9 cellular contexts compared by ENCODE assay signal in the genomic region with DNA sequence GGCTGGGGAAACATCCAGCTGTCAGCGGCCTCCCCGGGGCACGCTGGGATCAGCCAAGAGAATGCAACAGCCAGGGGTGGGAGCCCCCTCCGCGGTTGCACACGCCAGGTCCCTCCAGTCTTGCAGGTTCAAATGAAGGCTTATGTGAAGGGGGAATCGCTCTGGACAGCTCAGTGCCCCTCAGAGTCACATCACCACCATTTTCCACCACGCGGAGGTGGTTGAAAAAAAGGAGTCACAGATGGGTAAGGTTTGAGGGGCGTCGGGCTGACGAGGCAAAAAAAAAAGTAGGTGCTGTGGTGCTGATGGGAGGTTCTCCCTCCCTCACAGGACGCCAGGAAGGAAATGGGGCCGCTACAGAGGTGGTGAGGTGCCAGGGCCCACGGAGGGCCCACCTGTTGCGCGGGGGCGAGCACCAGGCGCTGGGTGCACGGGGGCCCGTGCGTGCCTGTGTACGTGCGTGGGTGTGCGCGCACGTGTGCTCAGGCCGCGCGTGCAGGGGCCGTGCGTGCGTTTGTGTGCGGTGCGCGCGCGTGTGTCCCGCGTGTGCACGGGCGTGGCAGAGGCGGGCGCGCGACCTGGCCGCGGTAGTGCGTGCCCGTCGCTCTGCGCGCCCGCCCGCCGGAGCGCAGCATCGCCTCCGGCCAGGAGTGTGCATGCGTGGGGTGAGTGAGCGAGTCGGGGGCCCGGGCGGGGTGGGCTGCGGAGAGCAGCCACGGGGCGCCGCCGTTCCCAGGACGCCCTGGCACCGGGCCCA. TPM values are rescaled to one million over a fixed set of nuclear protein-coding genes. Genes with fewer than 3 reads are reported as not detected.
DNase-seq lines count a peak whose midpoint lies in the region; ATAC-seq and TF ChIP-seq lines count a peak whose summit lies in the region.
"Had no signal": no experiment of that assay in that cellular context is flagged by ENCODE, and none has a peak within 500 bp of the region (broad histone marks: within the 10 kb centered on the region; RNA-seq: fewer than 3 reads in every experiment).

No MANE protein-coding gene starts in this region.

- no peaks in the 10 kb centered on the region for H3K9me3 Mint-ChIP-seq in CD8-positive, alpha-beta T cell
- no peaks in the 10 kb centered on the region for H3K9me3 Mint-ChIP-seq in T-cell

- H3K9ac ChIP-seq in colonic mucosa (ENCODE audit: low read depth in 2 of 2, low read length in 2 of 2) (peak overlapping the region; percentile 44 to 63), neural cell (ENCODE audit: low read length) (peak overlapping the region; percentile 48)

- peaks cover 2% of the 10 kb centered on the region for H3K36me3 Mint-ChIP-seq in CD8-positive, alpha-beta T cell
- no peaks in the 10 kb centered on the region for H3K36me3 Mint-ChIP-seq in T-cell

- peaks cover 2% of the 10 kb centered on the region for H3K27me3 Mint-ChIP-seq in CD8-positive, alpha-beta T cell (ENCODE audit: low read depth)
- peaks cover 8 to 25% of the 10 kb centered on the region in 2 donors for H3K27me3 Mint-ChIP-seq in T-cell

- no peaks in the 10 kb centered on the region for H3K36me3 ChIP-seq in CD8-positive, alpha-beta T cell (ENCODE audit: insufficient read depth, low read length)
- H3K36me3 ChIP-seq in colonic mucosa, result no peaks in the 10 kb centered on the region
- H3K36me3 ChIP-seq in neural cell (ENCODE audit: insufficient read depth, low read length), result no peaks in the 10 kb centered on the region

- peak overlapping the region; percentile 93 for H3K4me3 Mint-ChIP-seq in CD8-positive, alpha-beta T cell
- peak overlapping the region; percentile 85 to 97 (median 89) for H3K4me3 Mint-ChIP-seq in T-cell

- CTCF ChIA-PET in CD8-positive, alpha-beta T cell (lab: Charles Lee), result interaction anchor here (0.9 to 2.8 kb wide), 6 partner anchors 14 to 106 kb away, joined by 3 to 16 read pairs (median 3); no protein-coding TSS in a partner anchor
- CTCF ChIA-PET in T-cell (lab: Charles Lee), result interaction anchor here in 1 of 2 donors (0.6 kb wide), 1 partner anchor 1007 kb away, joined by 3 read pairs; no protein-coding TSS in a partner anchor

- peak; percentile 77 for ATAC-seq in CD8-positive, alpha-beta T cell
- peak; percentile 59 to 75 (median 66) for ATAC-seq in T-cell (replicated peaks in 1 of 4)
- ATAC-seq in HG03045 (IDR thresholded peaks at IDR 0.05; ENCODE audit: unreplicated experiment), result no peak
- no peak for ATAC-seq in HG03521 (IDR thresholded peaks at IDR 0.05; ENCODE audit: unreplicated experiment)

- peak overlapping the region; percentile 44 for H3K4me3 ChIP-seq in CD8-positive, alpha-beta T cell (ENCODE audit: low read depth, low read length)
- H3K4me3 ChIP-seq in colonic mucosa (peak overlapping the region; percentile 32), neural cell (ENCODE audit: low read length) (peak overlapping the region; percentile 45)

- no peak overlapping the region for H3K4me2 ChIP-seq in neural cell (ENCODE audit: low read length)

- H4K20me1 ChIP-seq in neural cell (ENCODE audit: insufficient read depth), result no peaks in the 10 kb centered on the region

- peak overlapping the region; percentile 95 for H3K27ac Mint-ChIP-seq in CD8-positive, alpha-beta T cell
- H3K27ac Mint-ChIP-seq in T-cell, result peak overlapping the region; percentile 95 to 96

- no peak overlapping the region for H2AFZ ChIP-seq in neural cell (ENCODE audit: low read depth, low read length)

- H3F3A ChIP-seq in neural cell (ENCODE audit: insufficient read depth, low read length, poor library complexity, severe bottlenecking), result no peaks in the 10 kb centered on the region

- no peak for TF ChIP-seq EP300 in neural cell (conservative IDR thresholded peaks at IDR 0.05; ENCODE audit: poor library complexity, severe bottlenecking)

- intact Hi-C loops in CD8-positive, alpha-beta T cell (cut with DNase I, micrococcal nuclease), result loop anchor here (1.0 to 10.0 kb wide), 9 partner anchors 35 to 805 kb away; partner anchors contain the start of genes CBX7 (in 2 of the 2), RPL3 (in 2 of the 2), ATF4 (in 1 of the 2) and CBX6 (in 1 of the 2)
- intact Hi-C loops in colonic mucosa (cut with DNase I), result loop anchor here (10.0 kb wide), 1 partner anchor 63 kb away; no protein-coding TSS in a partner anchor

- peak overlapping the region; percentile 21 for H3K27ac ChIP-seq in CD8-positive, alpha-beta T cell (ENCODE audit: low read depth, low read length)
- H3K27ac ChIP-seq in colonic mucosa (no peak overlapping the region), neural cell (ENCODE audit: low read length) (no peak overlapping the region)

- peak in 6 of 7 experiments; percentile 29 to 86 (median 50) for DNase-seq in CD8-positive, alpha-beta T cell
- DNase-seq in T-cell (peak; percentile 30 to 80 (median 64)), colonic mucosa (no peak), NCI-H2227 treated with DMSO at 0.1 percent for 48 hours (lab: John Stamatoyannopoulos, UW) (no peak), SW 1271 (lab: John Stamatoyannopoulos, UW) (no peak)
- DNase-seq: MV-4-11 had no signal

- no peaks in the 10 kb centered on the region for H3K79me2 ChIP-seq in neural cell (replicated peaks; ENCODE audit: insufficient read depth, low read length)

- H3K9me3 ChIP-seq in CD8-positive, alpha-beta T cell (ENCODE audit: low read length), result no peaks in the 10 kb centered on the region
- H3K9me3 ChIP-seq in colonic mucosa (no peaks in the 10 kb centered on the region), neural cell (ENCODE audit: low read length) (no peaks in the 10 kb centered on the region)

- H3K9me2 ChIP-seq in neural cell (ENCODE audit: insufficient read depth, low read length), result no peaks in the 10 kb centered on the region

- peaks cover 53% of the 10 kb centered on the region for H3K4me1 ChIP-seq in CD8-positive, alpha-beta T cell (ENCODE audit: insufficient read depth, low read length)
- peaks cover 22% of the 10 kb centered on the region for H3K4me1 ChIP-seq in colonic mucosa

- no peak for TF ChIP-seq RAD21 in neural cell (conservative IDR thresholded peaks at IDR 0.05)

- peaks cover 58% of the 10 kb centered on the region for H3K4me1 Mint-ChIP-seq in CD8-positive, alpha-beta T cell (ENCODE audit: low read depth)
- H3K4me1 Mint-ChIP-seq in T-cell, result peaks cover 61 to 70% (median 65%) of the 10 kb centered on the region in 3 donors

- H3K27me3 ChIP-seq in CD8-positive, alpha-beta T cell (ENCODE audit: insufficient read depth, low read length), result peaks cover 3% of the 10 kb centered on the region
- H3K27me3 ChIP-seq in colonic mucosa (peaks cover 56% of the 10 kb centered on the region), neural cell (ENCODE audit: insufficient read depth, low read depth, low read length) (peaks cover 55% of the 10 kb centered on the region)

- POLR2A ChIA-PET in CD8-positive, alpha-beta T cell (lab: Charles Lee), result interaction anchor here (0.6 to 3.3 kb wide), 6 partner anchors 25 to 90 kb away, joined by 3 to 19 read pairs (median 8); partner anchors contain the start of genes CBX7 and RPL3
- POLR2A ChIA-PET in T-cell (lab: Charles Lee), result no interaction called here

- no peak for TF ChIP-seq CTCF in CD8-positive, alpha-beta T cell (IDR thresholded peaks at IDR 0.05)
- TF ChIP-seq CTCF in colonic mucosa (IDR thresholded peaks at IDR 0.05) (no peak), neural cell (IDR thresholded peaks at IDR 0.05; ENCODE audit: poor library complexity, severe bottlenecking) (no peak)

TF ChIP-seq in neural cell, 6 proteins besides CTCF, POLR2A, EP300 and RAD21:
- TF ChIP-seq, protein P1, sequence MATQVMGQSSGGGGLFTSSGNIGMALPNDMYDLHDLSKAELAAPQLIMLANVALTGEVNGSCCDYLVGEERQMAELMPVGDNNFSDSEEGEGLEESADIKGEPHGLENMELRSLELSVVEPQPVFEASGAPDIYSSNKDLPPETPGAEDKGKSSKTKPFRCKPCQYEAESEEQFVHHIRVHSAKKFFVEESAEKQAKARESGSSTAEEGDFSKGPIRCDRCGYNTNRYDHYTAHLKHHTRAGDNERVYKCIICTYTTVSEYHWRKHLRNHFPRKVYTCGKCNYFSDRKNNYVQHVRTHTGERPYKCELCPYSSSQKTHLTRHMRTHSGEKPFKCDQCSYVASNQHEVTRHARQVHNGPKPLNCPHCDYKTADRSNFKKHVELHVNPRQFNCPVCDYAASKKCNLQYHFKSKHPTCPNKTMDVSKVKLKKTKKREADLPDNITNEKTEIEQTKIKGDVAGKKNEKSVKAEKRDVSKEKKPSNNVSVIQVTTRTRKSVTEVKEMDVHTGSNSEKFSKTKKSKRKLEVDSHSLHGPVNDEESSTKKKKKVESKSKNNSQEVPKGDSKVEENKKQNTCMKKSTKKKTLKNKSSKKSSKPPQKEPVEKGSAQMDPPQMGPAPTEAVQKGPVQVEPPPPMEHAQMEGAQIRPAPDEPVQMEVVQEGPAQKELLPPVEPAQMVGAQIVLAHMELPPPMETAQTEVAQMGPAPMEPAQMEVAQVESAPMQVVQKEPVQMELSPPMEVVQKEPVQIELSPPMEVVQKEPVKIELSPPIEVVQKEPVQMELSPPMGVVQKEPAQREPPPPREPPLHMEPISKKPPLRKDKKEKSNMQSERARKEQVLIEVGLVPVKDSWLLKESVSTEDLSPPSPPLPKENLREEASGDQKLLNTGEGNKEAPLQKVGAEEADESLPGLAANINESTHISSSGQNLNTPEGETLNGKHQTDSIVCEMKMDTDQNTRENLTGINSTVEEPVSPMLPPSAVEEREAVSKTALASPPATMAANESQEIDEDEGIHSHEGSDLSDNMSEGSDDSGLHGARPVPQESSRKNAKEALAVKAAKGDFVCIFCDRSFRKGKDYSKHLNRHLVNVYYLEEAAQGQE (IDR thresholded peaks at IDR 0.05; ENCODE audit: borderline replicate concordance), result no peak
- TF ChIP-seq POLR2AphosphoS5 (IDR thresholded peaks at IDR 0.05) (no peak), TAF1 (IDR thresholded peaks at IDR 0.05; ENCODE audit: low read depth) (no peak), EZH2 (IDR thresholded peaks at IDR 0.05; ENCODE audit: borderline replicate concordance, insufficient read depth, low read length, poor library complexity, severe bottlenecking) (no peak), SMC3 (conservative IDR thresholded peaks at IDR 0.05; ENCODE audit: poor library complexity) (no peak), MXI1 (conservative IDR thresholded peaks at IDR 0.05; ENCODE audit: poor library complexity, severe bottlenecking) (no peak)

RNA-seq across cellular contexts. Expression of gene PDGFB, which starts 3.0 kb away (rescaled TPM):
- 1 to 10 TPM; 1.8 to 2.4 TPM for total RNA-seq in CD8-positive, alpha-beta T cell
- 10 to 100 TPM in 2 of 5 donors, 1 to 10 TPM in 3; 2.9 to 18.3 (median 4.6) TPM for total RNA-seq in T-cell
- 1 to 10 TPM; 1.9 to 5.6 TPM for total RNA-seq in colonic mucosa
- 0.08 and 0.61 TPM in 2 replicates for polyA plus RNA-seq in neural cell
- 0.24 and 0.35 TPM in 2 replicates for polyA minus RNA-seq in neural cell

Comparison
In these comparisons a context has a peak if more than half of its experiments do, and no peak if none do; other contexts are left out.
1. ATAC-seq: peak in CD8-positive, alpha-beta T cell (single experiment) and T-cell (4 of 4); none in HG03045 (single experiment) and HG03521 (single experiment).
2. DNase-seq: peak in CD8-positive, alpha-beta T cell (6 of 7) and T-cell (34 of 34); none in colonic mucosa (single experiment), NCI-H2227 treated with DMSO at 0.1 percent for 48 hours (single experiment) and SW 1271 (0 of 2).
3. Peak in every context shown above with its lines, with median percentiles within 50 percentile points of each other: H3K4me3 ChIP-seq.